Comparison of ENCODE assay signal across 1 cellular context in genomic region chr16:56190903-56191806, GRCh38.
TF ChIP-seq lines count a peak whose summit lies in the region.

GNAO1 (plus strand) TSS chr16:56191489; CDS start chr16:56192236, 747 bp downstream.

TF ChIP-seq in HEK293, 187 proteins besides CTCF, POLR2A, EP300 and RAD21 (continued from another document):
- TF ChIP-seq GLI4 (tag by site-specific recombination; IDR thresholded peaks at IDR 0.05) (no peak), PRDM6 (tag by site-specific recombination; IDR thresholded peaks at IDR 0.05) (no peak), SCRT1 (tag by site-specific recombination; IDR thresholded peaks at IDR 0.05; ENCODE audit: borderline replicate concordance) (no peak), ZNF202 (tag by site-specific recombination; IDR thresholded peaks at IDR 0.05; ENCODE audit: borderline replicate concordance) (no peak)
